ENCODE assay signal across 24 cellular contexts in genomic region chr19:39469567-39469966, GRCh38. TPM values are rescaled to one million over a fixed set of nuclear protein-coding genes. Genes with fewer than 3 reads are reported as not detected.
DNase-seq lines count a peak whose midpoint lies in the region; ATAC-seq lines count a peak whose summit lies in the region.
"Had no signal": no experiment of that assay in that cellular context is flagged by ENCODE, and none has a peak within 500 bp of the region (broad histone marks: within the 10 kb centered on the region; RNA-seq: fewer than 3 reads in every experiment).

No MANE protein-coding gene starts in this region.

- H3K4me3 Mint-ChIP-seq in activated CD4-positive, alpha-beta T cell treated with anti-CD3 and anti-CD28 coated beads for 36 hours, result no peak overlapping the region
- no peak overlapping the region for H3K4me3 Mint-ChIP-seq in effector memory CD8-positive, alpha-beta T cell
- H3K4me3 Mint-ChIP-seq: activated B cell treated with CpG ODN at 0.5 μM for 24 hours; T-helper 2 cell treated with Interferon-gamma antibody and Interleukin-4, amounts not matched to agents 5 μg/mL and 100 μg/mL, for 36 hours had no signal

- no peaks in the 10 kb centered on the region for H3K27me3 Mint-ChIP-seq in activated CD4-positive, alpha-beta T cell treated with anti-CD3 and anti-CD28 coated beads for 36 hours
- no peaks in the 10 kb centered on the region for H3K27me3 Mint-ChIP-seq in effector memory CD8-positive, alpha-beta T cell
- H3K27me3 Mint-ChIP-seq: activated B cell treated with CpG ODN at 0.5 μM for 24 hours had no signal

- H3K4me1 Mint-ChIP-seq in activated CD4-positive, alpha-beta T cell treated with anti-CD3 and anti-CD28 coated beads for 36 hours, result peaks cover 17% of the 10 kb centered on the region
- peaks cover 11 to 21% of the 10 kb centered on the region in 2 donors for H3K4me1 Mint-ChIP-seq in effector memory CD8-positive, alpha-beta T cell (ENCODE audit: low read depth in 2 of 2)
- H3K4me1 Mint-ChIP-seq: activated B cell treated with CpG ODN at 0.5 μM for 24 hours had no signal

- H3K9me3 Mint-ChIP-seq in activated CD4-positive, alpha-beta T cell treated with anti-CD3 and anti-CD28 coated beads for 36 hours (ENCODE audit: low read depth), result no peaks in the 10 kb centered on the region
- H3K9me3 Mint-ChIP-seq in effector memory CD8-positive, alpha-beta T cell, result no peaks in the 10 kb centered on the region
- H3K9me3 Mint-ChIP-seq: activated B cell treated with CpG ODN at 0.5 μM for 24 hours; T-helper 2 cell treated with Interferon-gamma antibody and Interleukin-4, amounts not matched to agents 5 μg/mL and 100 μg/mL, for 36 hours had no signal

- peak overlapping the region; percentile 16 for H3K27ac Mint-ChIP-seq in activated CD4-positive, alpha-beta T cell treated with anti-CD3 and anti-CD28 coated beads for 36 hours
- H3K27ac Mint-ChIP-seq in effector memory CD8-positive, alpha-beta T cell, result peak overlapping the region; percentile 56 to 79
- H3K27ac Mint-ChIP-seq: activated B cell treated with CpG ODN at 0.5 μM for 24 hours; T-helper 2 cell treated with Interferon-gamma antibody and Interleukin-4, amounts not matched to agents 5 μg/mL and 100 μg/mL, for 36 hours had no signal

- H3K36me3 Mint-ChIP-seq in activated CD4-positive, alpha-beta T cell treated with anti-CD3 and anti-CD28 coated beads for 36 hours (ENCODE audit: low read depth), result peaks cover 68% of the 10 kb centered on the region
- H3K36me3 Mint-ChIP-seq in effector memory CD8-positive, alpha-beta T cell (ENCODE audit: insufficient read depth), result peaks cover 93% of the 10 kb centered on the region

- intact Hi-C loops in activated CD4-positive, alpha-beta T cell treated with anti-CD3 and anti-CD28 coated beads for 36 hours (cut with DNase I, micrococcal nuclease), result no loop called here

- POLR2A ChIA-PET in activated CD4-positive, alpha-beta T cell treated with anti-CD3 and anti-CD28 coated beads for 36 hours (lab: Charles Lee), result no interaction called here

- ATAC-seq in activated CD4-positive, alpha-beta T cell treated with anti-CD3 and anti-CD28 coated beads for 36 hours, result no peak
- no peak for ATAC-seq in effector memory CD8-positive, alpha-beta T cell (replicated peaks)
- ATAC-seq in HG02870 (IDR thresholded peaks at IDR 0.05; ENCODE audit: unreplicated experiment) (no peak), GM18867 (IDR thresholded peaks at IDR 0.05; ENCODE audit: unreplicated experiment) (no peak)
- ATAC-seq: heart left ventricle had no signal

- H3K36me3 ChIP-seq in H7 (replicated peaks; ENCODE audit: control insufficient read depth, insufficient read depth, low read length), result peaks cover 58% of the 10 kb centered on the region

- no peak overlapping the region for H3K4me3 ChIP-seq in H7 (ENCODE audit: insufficient read depth, low read depth, low read length)
- H3K4me3 ChIP-seq: colonic mucosa, GM23248, heart left ventricle, left ventricle myocardium inferior had no signal

- H3K27me3 ChIP-seq in H7 (ENCODE audit: control insufficient read depth, insufficient read depth, low read length), result no peaks in the 10 kb centered on the region
- H3K27me3 ChIP-seq: brain microvascular endothelial cell, colonic mucosa, heart left ventricle, neutrophil had no signal

- CTCF ChIA-PET in activated CD4-positive, alpha-beta T cell treated with anti-CD3 and anti-CD28 coated beads for 36 hours (lab: Charles Lee), result interaction anchor here (0.6 kb wide), 1 partner anchor 11 kb away, joined by 3 read pairs; the partner anchor contains the start of gene TIMM50

- no peak for DNase-seq in activated CD4-positive, alpha-beta T cell treated with anti-CD3 and anti-CD28 coated beads for 36 hours
- DNase-seq in activated CD4-positive, alpha-beta T cell treated with anti-CD3 and anti-CD28 coated beads for 1 hour, result no peak
- DNase-seq in H7, result peak; percentile 32
- DNase-seq in effector memory CD8-positive, alpha-beta T cell, result no peak
- DNase-seq: activated B cell treated with CpG ODN at 0.5 μM for 24 hours; activated CD8-positive, alpha-beta memory T cell treated with anti-CD3 and anti-CD28 coated beads, Interleukin-2, amount 50 U/mL, for 4 hours; brain microvascular endothelial cell; Calu3; colonic mucosa; GM23248; heart left ventricle; Kasumi-1; left ventricle myocardium inferior; NCI-H1048; NCI-H1930; NCI-H345; NK-92 treated with Interleukin-12 subunit alpha and Interleukin-12 subunit beta, amount 100 ng/mL, for 24 hours; stimulated activated CD4-positive, alpha-beta T cell treated with anti-CD3 and anti-CD28 coated beads, Interleukin-4, amount 100 ng/mL, for 24 hours; substantia nigra had no signal

RNA-seq across cellular contexts. Expression of gene TIMM50, which starts 11.1 kb away (rescaled TPM):
- 100 to 1,000 TPM in 1 of 2 experiments, 10 to 100 TPM in 1; 99.4 to 126 TPM for total RNA-seq in activated CD4-positive, alpha-beta T cell treated with anti-CD3 and anti-CD28 coated beads for 36 hours
- total RNA-seq in H7 (2014; rRNA removed; shearing (Covaris generic)), result 134 and 161 TPM in 2 replicates

RNA-seq across cellular contexts. Expression of gene SUPT5H, which starts 24.2 kb away (rescaled TPM):
- total RNA-seq in activated CD4-positive, alpha-beta T cell treated with anti-CD3 and anti-CD28 coated beads for 36 hours, result 100 to 1,000 TPM; 157 to 165 TPM
- total RNA-seq in H7 (2014; rRNA removed; shearing (Covaris generic)), result 82.1 and 86.8 TPM in 2 replicates

RNA-seq across cellular contexts. Expression of gene DLL3, which starts 29.2 kb away (rescaled TPM):
- total RNA-seq in activated CD4-positive, alpha-beta T cell treated with anti-CD3 and anti-CD28 coated beads for 36 hours, result under 1 TPM; 0.72 to 0.94 TPM
- 2.1 and 2.6 TPM in 2 replicates for total RNA-seq in H7 (2014; rRNA removed; shearing (Covaris generic))
- total RNA-seq: colonic mucosa, heart left ventricle, left ventricle myocardium inferior had no signal

RNA-seq across cellular contexts. Expression of gene RPS16, which starts 33.8 kb away (rescaled TPM):
- total RNA-seq in activated CD4-positive, alpha-beta T cell treated with anti-CD3 and anti-CD28 coated beads for 36 hours, result 1,000 to 10,000 TPM; 3,146 to 3,331 TPM
- 42.4 and 55.8 TPM in 2 replicates for total RNA-seq in H7 (2014; rRNA removed; shearing (Covaris generic))

RNA-seq across cellular contexts. Expression of gene SELENOV, which starts 45.4 kb away (rescaled TPM):
- not detected for total RNA-seq in activated CD4-positive, alpha-beta T cell treated with anti-CD3 and anti-CD28 coated beads for 36 hours
- total RNA-seq in H7 (2014; rRNA removed; shearing (Covaris generic)), result 3.1 and 4.4 TPM in 2 replicates
- total RNA-seq: activated B cell treated with CpG ODN at 0.5 μM for 24 hours, Calu3, colonic mucosa, GM23248, heart left ventricle, HT-29, left ventricle myocardium inferior had no signal
